Comparison of ENCODE assay signal across 21 cellular contexts in the genomic region with DNA sequence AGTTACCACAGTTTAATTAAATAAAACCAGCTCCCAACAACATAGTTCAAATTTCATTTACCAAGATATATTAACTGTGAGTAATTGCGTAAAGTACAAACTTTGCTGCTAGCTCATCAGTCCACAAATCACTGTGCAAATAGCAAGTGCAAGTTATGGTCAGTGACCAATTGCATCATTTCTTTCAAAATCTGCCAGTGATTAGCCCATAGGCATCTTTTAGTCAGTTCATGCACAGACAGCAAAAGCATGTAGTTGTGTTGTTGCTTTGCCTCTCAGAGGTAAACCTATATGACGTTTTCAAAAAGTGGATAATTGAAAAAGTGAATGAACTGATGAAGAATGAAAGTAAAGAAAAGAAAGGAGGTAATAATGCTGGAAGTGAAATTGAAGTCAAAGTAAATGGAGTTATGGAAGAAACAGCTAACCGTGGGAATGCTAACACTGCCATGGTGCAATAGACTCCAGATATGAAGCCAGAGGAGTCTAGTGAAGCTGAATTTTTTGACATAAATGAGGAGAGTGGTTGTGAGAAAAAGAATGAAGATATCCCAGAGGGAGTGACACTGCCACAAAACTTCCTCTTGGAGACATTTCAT. TPM values are rescaled to one million over a fixed set of nuclear protein-coding genes. Genes with fewer than 3 reads are reported as not detected.
A peak's percentile ranks its signal among the peaks of the same experiment; 100 is the strongest.
DNase-seq lines count a peak whose midpoint lies in the region; ATAC-seq and TF ChIP-seq lines count a peak whose summit lies in the region.
"Had no signal": no experiment of that assay in that cellular context is flagged by ENCODE, and none has a peak within 500 bp of the region (broad histone marks: within the 10 kb centered on the region; RNA-seq: fewer than 3 reads in every experiment).

No MANE protein-coding gene starts in this region.

- no peaks in the 10 kb centered on the region for H3K36me3 Mint-ChIP-seq in endothelial cell (ENCODE audit: low read depth, unreplicated experiment)

- H3K4me3 ChIP-seq in IMR-90 (ENCODE audit: insufficient read depth, low read depth, low read length) (no peak overlapping the region), epithelial cell of esophagus (ENCODE audit: low read length) (no peak overlapping the region), right lobe of liver (peak overlapping the region; percentile 36 to 60 (median 56))
- H3K4me3 ChIP-seq: dorsolateral prefrontal cortex, esophagus squamous epithelium, sigmoid colon, SK-N-MC, vagina had no signal

- no peak overlapping the region for H2BK120ac ChIP-seq in IMR-90 (ENCODE audit: low read depth, low read length)

- ATAC-seq in IMR-90 (ENCODE audit: low read depth), result peak; percentile 88
- ATAC-seq in right lobe of liver, result peak; percentile 69 to 84 (median 78)
- no peak for ATAC-seq in GM21723 (IDR thresholded peaks at IDR 0.05; ENCODE audit: unreplicated experiment)
- ATAC-seq: left colon had no signal

- no peak overlapping the region for H3K4me3 Mint-ChIP-seq in endothelial cell (ENCODE audit: unreplicated experiment)
- H3K4me3 Mint-ChIP-seq: activated CD4-positive, alpha-beta T cell treated with anti-CD3 and anti-CD28 coated beads, Interleukin-2, amount 10 ng/mL, durations not matched to agents 7 days and 5 days; activated naive CD4-positive, alpha-beta T cell treated with anti-CD3 and anti-CD28 coated beads for 36 hours; B cell had no signal

- peaks cover 0 to 8% of the 10 kb centered on the region in 2 experiments; a peak in 1 of 4 replicates for H3K79me1 ChIP-seq in IMR-90 (ENCODE audit: low read depth in 1 of 2, low read length in 2 of 2)

- H3K9me3 ChIP-seq in IMR-90 (ENCODE audit: control insufficient read depth, insufficient read depth, low read length) (no peaks in the 10 kb centered on the region; the same call in 1 of the 2 replicates), right lobe of liver (no peaks in the 10 kb centered on the region)
- H3K9me3 ChIP-seq: esophagus squamous epithelium, sigmoid colon, vagina had no signal

- in situ Hi-C loops in IMR-90 (cut with MboI; ENCODE audit: low sequenced_read_pairs), result no loop called here

- H3K36me3 ChIP-seq in IMR-90 (ENCODE audit: control insufficient read depth, insufficient read depth, low read length), result no peaks in the 10 kb centered on the region
- H3K36me3 ChIP-seq in right lobe of liver, result no peaks in the 10 kb centered on the region
- H3K36me3 ChIP-seq: esophagus squamous epithelium, sigmoid colon, vagina had no signal

- POLR2A ChIA-PET in IMR-90 (lab: Charles Lee; ENCODE audit: unreplicated experiment), result no interaction called here

- H2AK5ac ChIP-seq in IMR-90 (ENCODE audit: low read depth, low read length), result no peak overlapping the region

- no peak overlapping the region for H3K56ac ChIP-seq in IMR-90 (ENCODE audit: extremely low read depth, insufficient read depth, low read length)

- H4K91ac ChIP-seq in IMR-90 (ENCODE audit: insufficient read depth, low read depth, low read length), result no peak overlapping the region

- H4K5ac ChIP-seq in IMR-90 (ENCODE audit: low read depth, low read length), result peak overlapping the region; percentile 25; the same call in 1 of the 2 replicates

- H3K27ac ChIP-seq in IMR-90 (ENCODE audit: insufficient read depth, low read length) (no peak overlapping the region), right lobe of liver (peak overlapping the region; percentile 72 to 87 (median 81))
- H3K27ac ChIP-seq: dorsolateral prefrontal cortex, esophagus squamous epithelium, sigmoid colon, SK-N-MC, vagina had no signal

- CTCF ChIA-PET in IMR-90 (lab: Yijun Ruan, JAX), result interaction anchor here (1.0 to 1.4 kb wide), 4 partner anchors 10 to 21 kb away, joined by 3 to 4 read pairs (median 4); no protein-coding TSS in a partner anchor

- no TSS peak for BruUV-seq in IMR-90 (replicated peaks; lab: Mats Ljungman, UMichigan)

- no peaks in the 10 kb centered on the region for H4K20me1 ChIP-seq in IMR-90 (ENCODE audit: insufficient read depth, low read length)

- no peaks in the 10 kb centered on the region for H3K9me1 ChIP-seq in IMR-90 (ENCODE audit: insufficient read depth, low read length)

- peak overlapping the region; percentile 66; the same call in 1 of the 2 replicates for H3K18ac ChIP-seq in IMR-90 (ENCODE audit: low read depth, low read length)

- no peak overlapping the region for H3K23ac ChIP-seq in IMR-90 (ENCODE audit: low read depth, low read length)

- H2BK20ac ChIP-seq in IMR-90 (ENCODE audit: low read depth, low read length), result no peak overlapping the region

- H3K27ac Mint-ChIP-seq in endothelial cell (ENCODE audit: unreplicated experiment), result no peak overlapping the region
- H3K27ac Mint-ChIP-seq: activated CD4-positive, alpha-beta T cell treated with anti-CD3 and anti-CD28 coated beads, Interleukin-2, amount 10 ng/mL, durations not matched to agents 7 days and 5 days; activated naive CD4-positive, alpha-beta T cell treated with anti-CD3 and anti-CD28 coated beads for 36 hours; B cell had no signal

- WGBS in IMR-90 (ENCODE audit: extremely low coverage in 2 of 2, insufficient read length in 1 of 2), 2 experiments, result 60% methylated on average over 1 of the region's 3 CpGs; no CpG with 5 or more reads in 1 of the 2 experiments
- 29% methylated on average over 3 of the region's 3 CpGs for WGBS in right lobe of liver (ENCODE audit: insufficient coverage, low coverage, low lambda C conversion rate, missing lambda C conversion rate)

- H3K27me3 Mint-ChIP-seq in endothelial cell (ENCODE audit: unreplicated experiment), result no peaks in the 10 kb centered on the region

- intact Hi-C loops in IMR-90 (cut with micrococcal nuclease), result no loop called here
- intact Hi-C loops in right lobe of liver (cut with DNase I), result no loop called here

- H3K14ac ChIP-seq in IMR-90 (replicated peaks; ENCODE audit: low read depth, low read length), result no peak overlapping the region

- TF ChIP-seq RAD21 in IMR-90 (IDR thresholded peaks at IDR 0.05; ENCODE audit: low read length), result no peak

- H3K27me3 ChIP-seq in IMR-90 (ENCODE audit: control insufficient read depth, insufficient read depth, low read length) (no peaks in the 10 kb centered on the region), right lobe of liver (no peaks in the 10 kb centered on the region)
- H3K27me3 ChIP-seq: dorsolateral prefrontal cortex, esophagus squamous epithelium, sigmoid colon, vagina had no signal

- no peaks in the 10 kb centered on the region for H3K9me3 Mint-ChIP-seq in endothelial cell (ENCODE audit: unreplicated experiment)
- H3K9me3 Mint-ChIP-seq: activated CD4-positive, alpha-beta T cell treated with anti-CD3 and anti-CD28 coated beads, Interleukin-2, amount 10 ng/mL, durations not matched to agents 7 days and 5 days; activated naive CD4-positive, alpha-beta T cell treated with anti-CD3 and anti-CD28 coated beads for 36 hours had no signal

- H2BK15ac ChIP-seq in IMR-90 (ENCODE audit: low read depth, low read length), result no peak overlapping the region

- H3K4ac ChIP-seq in IMR-90 (ENCODE audit: low read depth, low read length), result no peak overlapping the region

- DNase-seq in AG09319 (ENCODE audit: extremely low read depth, low read depth), result peak; percentile 56
- DNase-seq in IMR-90, result peak; percentile 83
- DNase-seq in epithelial cell of esophagus (ENCODE audit: low read depth), result peak; percentile 63
- peak in 1 of 3 donors; percentile 57 for DNase-seq in right lobe of liver
- no peak for DNase-seq in occipital lobe (lab: John Stamatoyannopoulos, UW)
- no peak for DNase-seq in endothelial cell (ENCODE audit: low spot score)
- DNase-seq in cerebellar cortex (ENCODE audit: low spot score), result no peak
- DNase-seq: activated CD4-positive, alpha-beta T cell treated with anti-CD3 and anti-CD28 coated beads, Interleukin-2, amount 10 ng/mL, durations not matched to agents 7 days and 5 days; activated naive CD4-positive, alpha-beta T cell treated with anti-CD3 and anti-CD28 coated beads for 36 hours; dorsolateral prefrontal cortex; esophagus squamous epithelium; GF-D8; hypothalamus; left colon; NCI-H1930; NCI-H524 treated with DMSO at 0.1 percent for 48 hours; sigmoid colon had no signal

- TF ChIP-seq POLR2A in IMR-90 (IDR thresholded peaks at IDR 0.05; ENCODE audit: low read depth, low read length) (no peak), right lobe of liver (IDR thresholded peaks at IDR 0.05) (peak; percentile 65)

- TF ChIP-seq CTCF in AG09319 (IDR thresholded peaks at IDR 0.05; ENCODE audit: low read depth, low read length) (no peak), IMR-90 (conservative IDR thresholded peaks at IDR 0.05; ENCODE audit: low read depth, low read length) (no peak), epithelial cell of esophagus (IDR thresholded peaks at IDR 0.05; ENCODE audit: insufficient read depth, low read depth, low read length, missing control alignments) (no peak), right lobe of liver (IDR thresholded peaks at IDR 0.05) (no peak), endothelial cell (IDR thresholded peaks at IDR 0.05; ENCODE audit: unreplicated experiment) (no peak)

- H3K4me1 ChIP-seq in IMR-90 (ENCODE audit: control insufficient read depth, insufficient read depth, low read length) (peaks cover 5% of the 10 kb centered on the region), right lobe of liver (peaks cover 0 to 53% (median 16%) of the 10 kb centered on the region in 4 donors)
- H3K4me1 ChIP-seq: esophagus squamous epithelium, sigmoid colon, vagina had no signal

- no peak overlapping the region for H3K4me2 ChIP-seq in IMR-90 (ENCODE audit: low read depth, low read length)

- no peak overlapping the region for H2AK9ac ChIP-seq in IMR-90 (replicated peaks; ENCODE audit: low read depth, low read length, poor library complexity)

- peak overlapping the region; percentile 34 for H2BK5ac ChIP-seq in IMR-90 (ENCODE audit: low read depth, low read length, poor library complexity, severe bottlenecking)

- H3K4me1 Mint-ChIP-seq in endothelial cell (ENCODE audit: unreplicated experiment), result no peaks in the 10 kb centered on the region
- H3K4me1 Mint-ChIP-seq: activated CD4-positive, alpha-beta T cell treated with anti-CD3 and anti-CD28 coated beads, Interleukin-2, amount 10 ng/mL, durations not matched to agents 7 days and 5 days; B cell had no signal

- no peak overlapping the region for H4K8ac ChIP-seq in IMR-90 (ENCODE audit: low read depth in 2 of 2, low read length in 2 of 2)

- dilution Hi-C loops in IMR-90 (cut with HindIII; ENCODE audit: low sequenced_read_pairs, unreplicated experiment), result no loop called here

- H2AFZ ChIP-seq in IMR-90 (replicated peaks; ENCODE audit: low read length, poor library complexity), result no peak overlapping the region

- H3K9ac ChIP-seq in IMR-90 (ENCODE audit: low read depth, low read length), result no peak overlapping the region

TF ChIP-seq in IMR-90, 13 proteins besides CTCF, POLR2A, EP300 and RAD21:
- TF ChIP-seq RFX5 (IDR thresholded peaks at IDR 0.05; ENCODE audit: low read depth, low read length), result no peak
- TF ChIP-seq CEBPB (IDR thresholded peaks at IDR 0.05; ENCODE audit: low read depth, low read length), result peak; percentile 90

RNA-seq across cellular contexts. Expression of gene ENPP1, which starts 36.5 kb away (rescaled TPM):
- total RNA-seq in IMR-90 (2012; rRNA removed), result 38.9 and 39.4 TPM in 2 replicates
- polyA plus RNA-seq in IMR-90 (2012; rRNA removed), result 10.5 and 10.9 TPM in 2 replicates
- polyA plus RNA-seq in IMR-90 (2012; cell fraction: cytosol; rRNA removed), result 1.9 and 7.1 TPM in 2 replicates
- polyA plus RNA-seq in IMR-90 (2012; cell fraction: nucleus; rRNA removed; ENCODE audit: low replicate concordance), result 1.6 and 10.0 TPM in 2 replicates
- total RNA-seq in right lobe of liver, result 10 to 100 TPM; 27.5 to 61.6 (median 45.6) TPM
- 0.47 TPM for total RNA-seq in occipital lobe
- 32.4 TPM for total RNA-seq in endothelial cell (ENCODE audit: unreplicated experiment)

Comparison
In these comparisons a context has a peak if more than half of its experiments do, and no peak if none do; other contexts are left out.
1. DNase-seq: peak in AG09319 (single experiment), IMR-90 (single experiment) and epithelial cell of esophagus (single experiment); none in occipital lobe (single experiment), endothelial cell (single experiment) and cerebellar cortex (single experiment).
2. H3K4me3 ChIP-seq: peak in right lobe of liver (3 of 3); none in IMR-90 (single experiment) and epithelial cell of esophagus (single experiment).
3. RNA of gene ENPP1, which starts 36.5 kb away (total RNA-seq): 27.5 to 61.6 TPM in right lobe of liver, 38.9 to 39.4 TPM in IMR-90 and 32.4 TPM in endothelial cell (single experiment); 0.47 TPM in occipital lobe (single experiment); every median in the first group is over 10 times any median in the second.